In genomic region chr4:182878633-182879495, GRCh38 we compare ENCODE assay signal across 2 cellular contexts.
TF ChIP-seq lines count a peak whose summit lies in the region.

No MANE protein-coding gene starts in this region.

TF ChIP-seq in HCT116, 20 proteins besides CTCF, POLR2A, EP300 and RAD21:
- TF ChIP-seq SIN3A (IDR thresholded peaks at IDR 0.05; ENCODE audit: low read depth) (no peak), ZBTB33 (IDR thresholded peaks at IDR 0.05; ENCODE audit: extremely low read depth, insufficient replicate concordance, low read length) (no peak), FOSL1 (IDR thresholded peaks at IDR 0.05; ENCODE audit: low read depth) (no peak), YY1 (IDR thresholded peaks at IDR 0.05; ENCODE audit: extremely low read depth, insufficient replicate concordance, low read depth, low read length) (no peak)
TF ChIP-seq in HCT116: peak in this region for 0.

TF ChIP-seq in H1, 55 proteins besides CTCF, POLR2A, EP300 and RAD21:
- TF ChIP-seq MAFK (IDR thresholded peaks at IDR 0.05; ENCODE audit: low read depth, low read length): no peak
- TF ChIP-seq EZH2 (IDR thresholded peaks at IDR 0.05; ENCODE audit: low read depth, low read length, severe bottlenecking): no peak
- no peak for TF ChIP-seq GABPA (IDR thresholded peaks at IDR 0.05; ENCODE audit: borderline replicate concordance, insufficient read depth, low read length)
- TF ChIP-seq RXRA (IDR thresholded peaks at IDR 0.05; ENCODE audit: insufficient read depth, low read depth, low read length): no peak
- TF ChIP-seq CBX8 (IDR thresholded peaks at IDR 0.05; ENCODE audit: borderline replicate concordance, low read depth, low read length): no peak
- TF ChIP-seq TCF12 (IDR thresholded peaks at IDR 0.05; ENCODE audit: low read depth, low read length): no peak
- TF ChIP-seq POLR2AphosphoS5 (IDR thresholded peaks at IDR 0.05; ENCODE audit: low read depth, low read length): no peak
- TF ChIP-seq CREB1 (IDR thresholded peaks at IDR 0.05): no peak
- no peak for TF ChIP-seq SIRT6 (IDR thresholded peaks at IDR 0.05; ENCODE audit: low read length)
- TF ChIP-seq SP1 (IDR thresholded peaks at IDR 0.05; ENCODE audit: low read depth, low read length): no peak
- no peak for TF ChIP-seq ASH2L (IDR thresholded peaks at IDR 0.05; ENCODE audit: low read length)
- TF ChIP-seq CHD2 (IDR thresholded peaks at IDR 0.05; ENCODE audit: low read length): no peak
- TF ChIP-seq TAF1 (IDR thresholded peaks at IDR 0.05; ENCODE audit: low read depth, low read length): no peak
- TF ChIP-seq ATF2 (IDR thresholded peaks at IDR 0.05; ENCODE audit: low read length): no peak
- TF ChIP-seq BCL11A (IDR thresholded peaks at IDR 0.05; ENCODE audit: low read depth in 2 of 2, low read length in 2 of 2): no peak
TF ChIP-seq in H1: peak in this region for 0.
